21 cellular contexts compared by ENCODE assay signal in genomic region chr10:120555436-120556163, GRCh38.
"Had no signal": no experiment of that assay in that cellular context is flagged by ENCODE, and none has a peak within 500 bp of the region (broad histone marks: within the 10 kb centered on the region; RNA-seq: fewer than 3 reads in every experiment).

No MANE protein-coding gene starts in this region.

- H3K27me3 ChIP-seq: cardiac muscle cell, dorsolateral prefrontal cortex, tibial nerve, vagina had no signal

- H3K36me3 ChIP-seq: cardiac muscle cell, left ventricle myocardium inferior, tibial nerve, vagina, WERI-Rb-1 had no signal

- H3K4me3 ChIP-seq: cardiac muscle cell, dorsolateral prefrontal cortex, left ventricle myocardium inferior, psoas muscle, tibial nerve, vagina had no signal

- H3K27ac ChIP-seq: cardiac muscle cell, dorsolateral prefrontal cortex, left ventricle myocardium inferior, psoas muscle, tibial nerve, vagina, WERI-Rb-1 had no signal

- H3K4me1 ChIP-seq: left ventricle myocardium inferior, psoas muscle, tibial nerve, vagina had no signal

- ATAC-seq: activated naive CD4-positive, alpha-beta T cell treated with anti-CD3 and anti-CD28 coated beads, Interleukin-2, amount 50 U/mL, for 72 hours; psoas muscle; right cardiac atrium had no signal

- DNase-seq: activated CD4-positive, alpha-beta T cell treated with anti-CD3 and anti-CD28 coated beads, Interleukin-2, amount 50 U/mL, for 48 hours; activated gamma-delta T cell treated with Interleukin-2 at 50 U/mL for 16 hours; activated T-cell treated with anti-CD3 and anti-CD28 coated beads for 4 hours; dorsolateral prefrontal cortex; foreskin melanocyte; head of caudate nucleus; kidney glomerular epithelial cell; left ventricle myocardium inferior; mammary epithelial cell; naive B cell; psoas muscle; right cardiac atrium; stimulated activated CD4-positive, alpha-beta T cell treated with anti-CD3 and anti-CD28 coated beads, Interleukin-2, amount 100 ng/mL, for 24 hours; stimulated activated naive CD4-positive, alpha-beta T cell treated with Interleukin-2 at 50 U/mL for 16 hours; substantia nigra; T-helper 2 cell; WERI-Rb-1 had no signal
